12 cellular contexts compared by ENCODE assay signal in genomic region chr6:142796571-142796970, GRCh38.
DNase-seq lines count a peak whose midpoint lies in the region; ATAC-seq and TF ChIP-seq lines count a peak whose summit lies in the region.
"Had no signal": no experiment of that assay in that cellular context is flagged by ENCODE, and none has a peak within 500 bp of the region (broad histone marks: within the 10 kb centered on the region; RNA-seq: fewer than 3 reads in every experiment).

No MANE protein-coding gene starts in this region.

- DNase-seq in NCI-H2196 (lab: John Stamatoyannopoulos, UW; ENCODE audit: unreplicated experiment) (peak; percentile 28), NCI-H2196 treated with DMSO at 0.1 percent for 48 hours (lab: John Stamatoyannopoulos, UW; ENCODE audit: unreplicated experiment) (no peak), SKM-1 (lab: John Stamatoyannopoulos, UW; ENCODE audit: unreplicated experiment) (peak; percentile 51), lung (ENCODE audit: low spot score) (peak; percentile 71), ureter (ENCODE audit: low spot score) (no peak), hypothalamus (lab: John Stamatoyannopoulos, UW) (no peak)
- DNase-seq: NCI-H1694 treated with DMSO at 0.1 percent for 48 hours; SHP77 treated with DMSO at 0.1 percent for 48 hours; stimulated activated CD4-positive, alpha-beta T cell treated with anti-CD3 and anti-CD28 coated beads, Interleukin-4, amount 100 ng/mL, for 4 hours had no signal

- H4K20me1 ChIP-seq in KMS-11 (ENCODE audit: insufficient read depth) = no peaks in the 10 kb centered on the region

- H3K9me3 ChIP-seq in lung (ENCODE audit: control insufficient read depth in 2 of 2, insufficient read depth in 1 of 2, low read length in 1 of 2) = no peaks in the 10 kb centered on the region

- H3K36me3 ChIP-seq in KMS-11 (ENCODE audit: insufficient read depth) = no peaks in the 10 kb centered on the region
- no peaks in the 10 kb centered on the region for H3K36me3 ChIP-seq in lung (ENCODE audit: control insufficient read depth in 2 of 2, insufficient read depth in 2 of 2, low read length in 2 of 2)

- peak overlapping the region; percentile 87; the same call in 1 of the 2 replicates for H3K27ac ChIP-seq in KMS-11
- H3K27ac ChIP-seq in lung (ENCODE audit: low read depth in 1 of 2, low read length in 1 of 2) = peak overlapping the region in 1 of 2 donors; percentile 23
- H3K27ac ChIP-seq: coronary artery had no signal

- no peak overlapping the region for H3K4me3 ChIP-seq in KMS-11 (IDR thresholded peaks at IDR 0.05; ENCODE audit: insufficient read depth, low read depth, low read length)
- no peak overlapping the region for H3K4me3 ChIP-seq in lung
- H3K4me3 ChIP-seq: coronary artery had no signal

- ATAC-seq in lung (ENCODE audit: insufficient read depth, low FRiP score) = peak; percentile 50
- ATAC-seq in HG03135 (IDR thresholded peaks at IDR 0.05; ENCODE audit: unreplicated experiment) = no peak

- peaks cover 5% of the 10 kb centered on the region; the same call in 1 of the 2 replicates for H3K79me2 ChIP-seq in KMS-11 (ENCODE audit: insufficient read depth, low read depth)

- no peak overlapping the region for H2AFZ ChIP-seq in KMS-11 (ENCODE audit: low read depth)

- TF ChIP-seq CTCF in KMS-11 (conservative IDR thresholded peaks at IDR 0.05; ENCODE audit: low read depth, low read length) (no peak), lung (IDR thresholded peaks at IDR 0.05; ENCODE audit: control extremely low read depth, extremely low read depth) (no peak)

- H3K9ac ChIP-seq in KMS-11 = no peak overlapping the region

- peaks cover 61% of the 10 kb centered on the region for H3K4me1 ChIP-seq in KMS-11 (ENCODE audit: low read depth, poor library complexity, severe bottlenecking)
- H3K4me1 ChIP-seq in lung (ENCODE audit: control insufficient read depth in 2 of 2, insufficient read depth in 2 of 2, low read length in 2 of 2) = peaks cover 0 to 11% of the 10 kb centered on the region in 2 donors

- H3K4me2 ChIP-seq in KMS-11 = peak overlapping the region; percentile 68; the same call in 1 of the 2 replicates

- WGBS in lung, 2 donors = 27 to 53% methylated on average over 5 of the region's 5 CpGs

- no peaks in the 10 kb centered on the region for H3K27me3 ChIP-seq in KMS-11 (ENCODE audit: insufficient read depth, low read depth)
- H3K27me3 ChIP-seq in lung (ENCODE audit: control insufficient read depth, insufficient read depth) = no peaks in the 10 kb centered on the region

Comparison
In these comparisons a context has a peak if more than half of its experiments do, and no peak if none do; other contexts are left out.
1. DNase-seq: peak in NCI-H2196 (single experiment), SKM-1 (single experiment) and lung (single experiment); none in NCI-H2196 treated with DMSO at 0.1 percent for 48 hours (single experiment), ureter (single experiment) and hypothalamus (0 of 51).